Comparison of ENCODE assay signal across 9 cellular contexts in the genomic region with DNA sequence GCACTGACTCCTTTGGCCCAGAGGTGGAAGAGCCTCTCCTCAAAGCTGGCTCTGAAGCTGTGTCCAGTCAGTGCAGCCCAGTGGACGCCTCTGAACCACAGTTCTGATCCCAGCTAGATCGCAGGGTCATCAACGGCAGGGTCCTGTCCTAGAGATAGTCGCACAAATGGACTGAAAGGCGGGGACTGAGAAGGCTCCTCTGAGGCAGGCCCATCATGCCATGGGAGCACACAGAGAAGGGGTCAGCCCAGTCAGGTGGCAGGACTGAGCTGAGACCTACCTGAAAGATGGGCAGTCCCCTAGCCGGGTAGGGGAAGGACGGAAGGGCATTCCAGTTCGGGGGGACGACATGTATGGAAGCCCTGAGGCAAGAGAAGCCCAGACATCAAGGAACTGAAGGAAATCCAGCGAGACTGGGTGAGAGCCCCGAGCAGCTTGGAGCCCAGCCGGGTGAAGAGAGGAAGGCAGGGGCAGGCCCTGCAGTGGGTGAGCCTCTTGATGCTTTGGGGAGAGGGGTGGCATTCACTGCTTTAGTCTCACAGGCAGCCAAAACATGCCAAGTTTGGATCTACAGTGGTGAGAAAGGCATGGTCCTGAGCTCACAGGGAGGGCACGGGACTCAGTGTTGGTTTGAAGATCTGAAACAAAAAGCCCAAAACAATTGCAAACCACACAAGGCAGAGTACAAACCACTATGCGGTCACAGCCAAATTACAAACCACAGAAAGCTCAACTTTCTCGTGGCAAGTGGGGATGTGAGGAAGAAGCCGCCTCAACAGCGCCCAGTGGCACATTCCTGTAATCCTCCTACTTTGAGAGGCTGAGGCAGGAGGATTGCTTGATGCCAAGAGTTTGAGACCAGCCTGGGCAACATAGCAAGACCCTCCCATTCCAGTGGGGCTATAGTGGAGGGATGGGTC. TPM values are rescaled to one million over a fixed set of nuclear protein-coding genes. Genes with fewer than 3 reads are reported as not detected.
DNase-seq lines count a peak whose midpoint lies in the region; ATAC-seq and TF ChIP-seq lines count a peak whose summit lies in the region.
"Had no signal": no experiment of that assay in that cellular context is flagged by ENCODE, and none has a peak within 500 bp of the region (broad histone marks: within the 10 kb centered on the region; RNA-seq: fewer than 3 reads in every experiment).

No MANE protein-coding gene starts in this region.

- no peak overlapping the region for H2BK12ac ChIP-seq in H9 (ENCODE audit: insufficient read length, low read depth, low read length)

- H3K36me3 Mint-ChIP-seq in H9 (ENCODE audit: insufficient read depth in 1 of 3, low read depth in 3 of 3): peaks cover 26 to 45% (median 42%) of the 10 kb centered on the region in 3 experiments; a peak in 6 of 7 replicates

- no peaks in the 10 kb centered on the region for H3K9me3 Mint-ChIP-seq in H9

- no peaks in the 10 kb centered on the region for H3K27me3 ChIP-seq in H9 (ENCODE audit: insufficient read depth, low read length)
- no peaks in the 10 kb centered on the region for H3K27me3 ChIP-seq in smooth muscle cell (ENCODE audit: low read depth)

- no peak overlapping the region for H3K9ac ChIP-seq in H9 (ENCODE audit: extremely low read depth, insufficient read length, low read length)
- no peak overlapping the region for H3K9ac ChIP-seq in smooth muscle cell (ENCODE audit: low read depth)
- H3K9ac ChIP-seq: parathyroid adenoma had no signal

- H4K5ac ChIP-seq in H9 (ENCODE audit: insufficient read length, low read depth, low read length): no peak overlapping the region

- no peak for TF ChIP-seq CTCF in AG10803 (conservative IDR thresholded peaks at IDR 0.05; ENCODE audit: low read length)
- no peak for TF ChIP-seq CTCF in H9 (conservative IDR thresholded peaks at IDR 0.05)
- no peak for TF ChIP-seq CTCF in smooth muscle cell (IDR thresholded peaks at IDR 0.05; ENCODE audit: borderline replicate concordance, insufficient read depth, poor library complexity, severe bottlenecking)

- WGBS in H9 (ENCODE audit: extremely low coverage, insufficient read length, low lambda C conversion rate): no CpG with 5 or more reads among the region's 17 CpGs
- 86% methylated on average over 17 of the region's 17 CpGs for WGBS in smooth muscle cell (ENCODE audit: low lambda C conversion rate)

- DNase-seq in AG10803 (ENCODE audit: low read depth) (peak; percentile 69), H9 (no peak), iris pigment epithelial cell (ENCODE audit: low read depth) (peak; percentile 44), ACHN (no peak), smooth muscle cell (lab: John Stamatoyannopoulos, UW; ENCODE audit: unreplicated experiment) (no peak), midbrain (lab: John Stamatoyannopoulos, UW) (no peak)
- DNase-seq in activated CD8-positive, alpha-beta memory T cell treated with anti-CD3 and anti-CD28 coated beads, Interleukin-2, amount 50 U/mL, for 48 hours: peak; percentile 61

- H4K20me1 ChIP-seq in H9 (ENCODE audit: control insufficient read depth, insufficient read depth, insufficient read length) (no peaks in the 10 kb centered on the region), smooth muscle cell (ENCODE audit: low read depth) (peaks cover 21% of the 10 kb centered on the region)

- H3K14ac ChIP-seq in H9 (ENCODE audit: insufficient read depth, low read length): no peak overlapping the region

- H2BK120ac ChIP-seq in H9 (ENCODE audit: low read depth, low read length, poor library complexity, severe bottlenecking): no peak overlapping the region

- H3K4me1 ChIP-seq in H9 (ENCODE audit: insufficient read depth, low read length) (no peaks in the 10 kb centered on the region), smooth muscle cell (ENCODE audit: low read depth) (no peaks in the 10 kb centered on the region)
- H3K4me1 ChIP-seq: parathyroid adenoma had no signal

- H4K91ac ChIP-seq in H9 (ENCODE audit: insufficient read length, low read depth, low read length): no peak overlapping the region

- no peak overlapping the region for H3K4me3 ChIP-seq in AG10803 (ENCODE audit: low read length)
- no peak overlapping the region for H3K4me3 ChIP-seq in smooth muscle cell

- H3K4ac ChIP-seq in H9 (ENCODE audit: low read depth, low read length): no peak overlapping the region

- H3T11ph ChIP-seq in H9 (ENCODE audit: low read length): no peak overlapping the region

- H3K56ac ChIP-seq in H9 (ENCODE audit: insufficient read length, low read depth, low read length): no peak overlapping the region

- H3K4me2 ChIP-seq in H9 (ENCODE audit: insufficient read depth, insufficient read length, low read length): no peak overlapping the region
- no peak overlapping the region for H3K4me2 ChIP-seq in smooth muscle cell

- peaks cover 1% of the 10 kb centered on the region; the same call in 1 of the 2 replicates for H3K27me3 Mint-ChIP-seq in H9 (ENCODE audit: low read depth)

- H3K9me3 ChIP-seq in H9 (ENCODE audit: control insufficient read depth, low read depth, low read length): no peaks in the 10 kb centered on the region
- no peaks in the 10 kb centered on the region for H3K9me3 ChIP-seq in smooth muscle cell (replicated peaks; ENCODE audit: low read depth)

- no peaks in the 10 kb centered on the region for H3K36me3 ChIP-seq in smooth muscle cell (ENCODE audit: low read depth)

- in situ Hi-C loops in ACHN (cut with HindIII; ENCODE audit: low pct_ligation_motif_present, low pct_unique_long_range_greater_than_20kb, low sequenced_read_pairs): no loop called here

- no peak overlapping the region for H3K4me3 Mint-ChIP-seq in H9

- no peak overlapping the region for H2BK20ac ChIP-seq in H9 (ENCODE audit: low read depth, low read length, poor library complexity, severe bottlenecking)

- H3K79me2 ChIP-seq in H9 (ENCODE audit: insufficient read depth, low read length): no peaks in the 10 kb centered on the region
- peaks cover 2% of the 10 kb centered on the region for H3K79me2 ChIP-seq in smooth muscle cell (ENCODE audit: low read depth)
- H3K79me2 ChIP-seq: parathyroid adenoma had no signal

- no peak for ATAC-seq in HG03139 (IDR thresholded peaks at IDR 0.05; ENCODE audit: unreplicated experiment)

- no peak overlapping the region for H3K27ac ChIP-seq in H9 (ENCODE audit: insufficient read length, low read depth, low read length)
- H3K27ac ChIP-seq in smooth muscle cell (ENCODE audit: low read depth): no peak overlapping the region
- H3K27ac ChIP-seq: parathyroid adenoma had no signal

- H4K8ac ChIP-seq in H9 (replicated peaks; ENCODE audit: insufficient read length, low read depth, low read length): no peak overlapping the region

- no peaks in the 10 kb centered on the region for H3K23me2 ChIP-seq in H9 (ENCODE audit: insufficient read length, low read depth, low read length, poor library complexity, severe bottlenecking)

- H3K79me1 ChIP-seq in H9 (ENCODE audit: insufficient read depth, low read depth, low read length, poor library complexity, severe bottlenecking): no peaks in the 10 kb centered on the region

- H2AFZ ChIP-seq in H9 (ENCODE audit: low read length) (no peak overlapping the region), smooth muscle cell (ENCODE audit: low read depth) (no peak overlapping the region)
- H2AFZ ChIP-seq: parathyroid adenoma had no signal

- H3K18ac ChIP-seq in H9 (ENCODE audit: insufficient read length, low read depth, low read length): no peak overlapping the region

- peaks cover 5 to 7% of the 10 kb centered on the region in 2 experiments; a peak in 2 of 4 replicates for H3K4me1 Mint-ChIP-seq in H9

- H2BK15ac ChIP-seq in H9 (ENCODE audit: low read depth, low read length): no peak overlapping the region

- H3K27ac Mint-ChIP-seq in H9: peak overlapping the region in 2 of 3 experiments; percentile 64 to 87; a peak in 3 of 7 replicates

- H3F3A ChIP-seq in smooth muscle cell (ENCODE audit: low read depth): peaks cover 3% of the 10 kb centered on the region

- no peak overlapping the region for H3K23ac ChIP-seq in H9 (ENCODE audit: insufficient read length, low read depth, low read length)

- no peak overlapping the region for H2BK5ac ChIP-seq in H9 (ENCODE audit: insufficient read length, low read length)

- no peak overlapping the region for H2AK5ac ChIP-seq in H9 (ENCODE audit: insufficient read length, low read length)

RNA-seq across cellular contexts. Expression of gene CALM3, which starts 10.0 kb away (rescaled TPM):
- total RNA-seq in H9 (2021): 339 and 343 TPM in 2 replicates
- total RNA-seq in smooth muscle cell: 152 and 172 TPM in 2 replicates
- 165 and 183 TPM in 2 replicates for polyA plus RNA-seq in smooth muscle cell

RNA-seq across cellular contexts. Expression of gene PTGIR, which starts 13.8 kb away (rescaled TPM):
- total RNA-seq in H9 (2021) (not detected in 2 replicates), smooth muscle cell (0.09 and 2.3 TPM in 2 replicates)
- 0.81 and 1.3 TPM in 2 replicates for polyA plus RNA-seq in smooth muscle cell

RNA-seq across cellular contexts. Expression of gene GNG8, which starts 24.9 kb away (rescaled TPM):
- total RNA-seq in H9 (2021) (not detected in 2 replicates), smooth muscle cell (not detected in 2 replicates)
- 3.3 TPM in 1 of 2 replicates, not detected in the other for polyA plus RNA-seq in smooth muscle cell

RNA-seq across cellular contexts. Expression of gene DACT3, which starts 49.9 kb away (rescaled TPM):
- total RNA-seq in H9 (2021): 0.87 and 1.1 TPM in 2 replicates
- total RNA-seq in smooth muscle cell: 6.2 and 12.3 TPM in 2 replicates
- polyA plus RNA-seq in smooth muscle cell: 19.1 and 22.7 TPM in 2 replicates

Comparison
In these comparisons a context has a peak if more than half of its experiments do, and no peak if none do; other contexts are left out.
1. DNase-seq: peak in AG10803 (single experiment), activated CD8-positive, alpha-beta memory T cell treated with anti-CD3 and anti-CD28 coated beads, Interleukin-2, amount 50 U/mL, for 48 hours (single experiment) and iris pigment epithelial cell (single experiment); none in H9 (single experiment), ACHN (single experiment), smooth muscle cell (single experiment) and midbrain (single experiment).